Comparison of ENCODE assay signal across 16 cellular contexts in the genomic region with DNA sequence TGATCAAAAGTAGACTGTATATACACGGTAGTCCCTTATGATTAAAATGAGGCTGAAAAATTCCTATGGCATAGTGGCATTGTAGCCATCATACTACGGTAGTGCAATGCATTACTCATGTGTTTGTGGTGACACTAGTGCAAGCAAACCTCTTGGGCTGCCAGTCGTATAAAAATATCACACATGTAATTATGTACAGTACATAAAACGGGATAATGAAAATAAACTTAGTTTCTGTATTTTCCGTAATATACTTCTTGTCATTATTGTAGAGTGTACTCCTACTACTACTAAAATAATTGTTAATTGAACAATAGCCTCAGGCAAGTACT.
DNase-seq lines count a peak whose midpoint lies in the region; TF ChIP-seq lines count a peak whose summit lies in the region.
"Had no signal": no experiment of that assay in that cellular context is flagged by ENCODE, and none has a peak within 500 bp of the region (broad histone marks: within the 10 kb centered on the region; RNA-seq: fewer than 3 reads in every experiment).

No MANE protein-coding gene starts in this region.

- H3K36me3 Mint-ChIP-seq in Caco-2 (ENCODE audit: insufficient read depth, unreplicated experiment) (peaks cover 4% of the 10 kb centered on the region), nephron (ENCODE audit: low read depth) (no peaks in the 10 kb centered on the region)

- no peaks in the 10 kb centered on the region; the same call in 1 of the 2 replicates for H3K36me3 ChIP-seq in Caco-2 (ENCODE audit: control insufficient read depth, insufficient read depth, low read length)
- no peaks in the 10 kb centered on the region for H3K36me3 ChIP-seq in hepatocyte (replicated peaks; ENCODE audit: insufficient read depth, low read depth)
- H3K36me3 ChIP-seq: HAP-1 had no signal

- H3K9me2 ChIP-seq in hepatocyte (replicated peaks; ENCODE audit: insufficient read depth), result no peaks in the 10 kb centered on the region

- peaks cover 14% of the 10 kb centered on the region for H3K4me1 ChIP-seq in Caco-2
- H3K4me1 ChIP-seq in hepatocyte (ENCODE audit: insufficient read depth), result peaks cover 6% of the 10 kb centered on the region
- H3K4me1 ChIP-seq: A549, HAP-1 had no signal

- H3K27me3 ChIP-seq in Caco-2 (replicated peaks; ENCODE audit: control insufficient read depth, insufficient read depth, low read length), result no peaks in the 10 kb centered on the region
- H3K27me3 ChIP-seq in hepatocyte, result no peaks in the 10 kb centered on the region

- H3K79me2 ChIP-seq in hepatocyte, result no peaks in the 10 kb centered on the region

- peaks cover 26% of the 10 kb centered on the region for H3K9me3 Mint-ChIP-seq in Caco-2 (ENCODE audit: unreplicated experiment)
- no peaks in the 10 kb centered on the region for H3K9me3 Mint-ChIP-seq in nephron

- BruUV-seq in Caco-2 (replicated peaks; lab: Mats Ljungman, UMichigan), result no TSS peak

- H3K9me3 ChIP-seq in Caco-2, result no peaks in the 10 kb centered on the region
- H3K9me3 ChIP-seq in hepatocyte (ENCODE audit: low read depth), result no peaks in the 10 kb centered on the region
- H3K9me3 ChIP-seq: A549, HAP-1 had no signal

- WGBS in hepatocyte (ENCODE audit: low lambda C conversion rate, missing lambda C conversion rate), result 82% methylated on average over 5 of the region's 5 CpGs

- no peak for DNase-seq in Caco-2
- DNase-seq in hepatocyte (ENCODE audit: low spot score), result no peak
- DNase-seq in glomerular visceral epithelial cell (ENCODE audit: extremely low spot score), result no peak
- no peak for DNase-seq in NCI-H2081 treated with DMSO at 0.1 percent for 48 hours (lab: John Stamatoyannopoulos, UW)
- DNase-seq in SHP77 (lab: John Stamatoyannopoulos, UW), result no peak
- DNase-seq: AML-193; CD4-positive, alpha-beta T cell; DMS153; DMS79; GDM1; GM23248 had no signal

- H3K4me3 ChIP-seq in Caco-2 (ENCODE audit: low read depth, low read length), result no peak overlapping the region
- no peak overlapping the region for H3K4me3 ChIP-seq in hepatocyte
- H3K4me3 ChIP-seq: A549, GM23248, HAP-1 had no signal

- TF ChIP-seq CTCF in 22Rv1 (IDR thresholded peaks at IDR 0.05) (no peak), Caco-2 (IDR thresholded peaks at IDR 0.05; ENCODE audit: insufficient read depth in 1 of 2, low read depth in 1 of 2, low read length in 1 of 2, severe bottlenecking in 1 of 2, unreplicated experiment in 1 of 2) (no peak), hepatocyte (IDR thresholded peaks at IDR 0.05; ENCODE audit: poor library complexity) (no peak), nephron (IDR thresholded peaks at IDR 0.05; ENCODE audit: unreplicated experiment in 3 of 3) (no peak)

- H3K4me1 Mint-ChIP-seq in Caco-2 (ENCODE audit: low read depth, unreplicated experiment) (peaks cover 9% of the 10 kb centered on the region), nephron (no peaks in the 10 kb centered on the region)

- H2AFZ ChIP-seq in hepatocyte, result peak overlapping the region; percentile 60
- H2AFZ ChIP-seq: GM23248 had no signal

- peak overlapping the region; percentile 63 for H3K27ac Mint-ChIP-seq in Caco-2 (ENCODE audit: unreplicated experiment)
- H3K27ac Mint-ChIP-seq in nephron, result peak overlapping the region; percentile 22 to 91 (median 68)
- H3K27ac Mint-ChIP-seq: CD4-positive, alpha-beta T cell had no signal

- H3K27ac ChIP-seq in 22Rv1 (peak overlapping the region; percentile 42), hepatocyte (peak overlapping the region; percentile 59)
- H3K27ac ChIP-seq: A549, C4-2B, GM23248 had no signal

- intact Hi-C loops in Caco-2 (cut with micrococcal nuclease; ENCODE audit: unreplicated experiment), result no loop called here

- no peaks in the 10 kb centered on the region for H4K20me1 ChIP-seq in hepatocyte (ENCODE audit: insufficient read depth, poor library complexity, severe bottlenecking)

- no peak overlapping the region for H3K4me3 Mint-ChIP-seq in Caco-2 (ENCODE audit: unreplicated experiment)
- no peak overlapping the region for H3K4me3 Mint-ChIP-seq in nephron
- H3K4me3 Mint-ChIP-seq: CD4-positive, alpha-beta T cell had no signal

- H3K27me3 Mint-ChIP-seq in Caco-2 (ENCODE audit: insufficient read depth, unreplicated experiment), result no peaks in the 10 kb centered on the region
- H3K27me3 Mint-ChIP-seq in nephron (ENCODE audit: low read depth), result no peaks in the 10 kb centered on the region
- H3K27me3 Mint-ChIP-seq: CD4-positive, alpha-beta T cell had no signal

- peak overlapping the region; percentile 15 for H3K4me2 ChIP-seq in hepatocyte
- H3K4me2 ChIP-seq: A549 had no signal

- CTCF ChIA-PET in Caco-2 (lab: Charles Lee), result no interaction called here

- POLR2A ChIA-PET in Caco-2 (lab: Charles Lee), result no interaction called here
